18 cellular contexts compared by ENCODE assay signal in genomic region chr17:72173475-72174116, GRCh38. TPM values are rescaled to one million over a fixed set of nuclear protein-coding genes. Genes with fewer than 3 reads are reported as not detected.
DNase-seq lines count a peak whose midpoint lies in the region; ATAC-seq, FAIRE-seq and TF ChIP-seq lines count a peak whose summit lies in the region.
"Had no signal": no experiment of that assay in that cellular context is flagged by ENCODE, and none has a peak within 500 bp of the region (broad histone marks: within the 10 kb centered on the region; RNA-seq: fewer than 3 reads in every experiment).

No MANE protein-coding gene starts in this region.

- no peak overlapping the region for H2AFZ ChIP-seq in HepG2 (ENCODE audit: low read length)
- H2AFZ ChIP-seq: parathyroid adenoma had no signal

- POLR2A ChIA-PET in HepG2 (lab: Yijun Ruan, JAX), result no interaction called here
- POLR2A ChIA-PET in GM10248 (lab: Yijun Ruan, JAX), result no interaction called here

- H3K27me3 ChIP-seq in HepG2 (ENCODE audit: control insufficient read depth in 1 of 2, insufficient read depth in 2 of 2, low read length in 2 of 2) (peaks cover 0 to 23% of the 10 kb centered on the region in 2 experiments; a peak in 3 of 5 replicates), right lobe of liver (no peaks in the 10 kb centered on the region)
- H3K27me3 ChIP-seq: thyroid gland had no signal

- FAIRE-seq in HepG2 (lab: Jason Lieb, UNC), result peak; percentile 50
- FAIRE-seq: D721Med had no signal

- no peaks in the 10 kb centered on the region for H4K20me1 ChIP-seq in HepG2 (ENCODE audit: insufficient read depth, low read length)

- H3K4me3 Mint-ChIP-seq in chondrocyte (ENCODE audit: unreplicated experiment), result no peak overlapping the region
- H3K4me3 Mint-ChIP-seq: activated T-cell treated with anti-CD3 and anti-CD28 coated beads, Interleukin-2, amount 50 U/mL, for 24 hours; effector memory CD8-positive, alpha-beta T cell had no signal

- TF ChIP-seq EP300 in HepG2 (IDR thresholded peaks at IDR 0.05; ENCODE audit: low read depth in 2 of 2, low read length in 2 of 2) (no peak), HepG2 (CRISPR knock-in tag; IDR thresholded peaks at IDR 0.05; ENCODE audit: borderline replicate concordance) (no peak)

- 9% methylated on average over 9 of the region's 9 CpGs for WGBS in HepG2 (ENCODE audit: low lambda C conversion rate)
- WGBS in right lobe of liver (ENCODE audit: insufficient coverage, low coverage, low lambda C conversion rate, missing lambda C conversion rate), result 18% methylated on average over 9 of the region's 9 CpGs

- H3K79me2 ChIP-seq in HepG2 (ENCODE audit: insufficient read depth, low read length), result no peaks in the 10 kb centered on the region
- H3K79me2 ChIP-seq: parathyroid adenoma had no signal

- TF ChIP-seq CTCF in HepG2 (CRISPR knock-in tag; IDR thresholded peaks at IDR 0.05) (peak; percentile 58), right lobe of liver (IDR thresholded peaks at IDR 0.05) (no peak), chondrocyte (IDR thresholded peaks at IDR 0.05) (peak; percentile 18), GM10248 (IDR thresholded peaks at IDR 0.05; ENCODE audit: control extremely low read depth, extremely low read depth, low read depth, missing control alignments) (no peak)

- in situ Hi-C loops in HepG2 (cut with HindIII; ENCODE audit: extremely low pct_ligation_motif_present, low pct_unique_long_range_greater_than_20kb), result no loop called here

- peaks cover 26% of the 10 kb centered on the region for H3K4me1 ChIP-seq in HepG2 (ENCODE audit: insufficient read depth, low read length)
- H3K4me1 ChIP-seq in right lobe of liver, result no peaks in the 10 kb centered on the region
- H3K4me1 ChIP-seq: gastrocnemius medialis had no signal

- H3K9ac ChIP-seq in HepG2 (ENCODE audit: insufficient read depth, low read depth, low read length), result no peak overlapping the region
- H3K9ac ChIP-seq: parathyroid adenoma had no signal

- H3K4me3 ChIP-seq in HepG2 (replicated peaks in 1 of 3; ENCODE audit: insufficient read depth in 1 of 3, low read depth in 2 of 3, low read length in 3 of 3) (peak overlapping the region in 1 of 3 experiments; percentile 23; a peak in 1 of 6 replicates), right lobe of liver (no peak overlapping the region)
- H3K4me3 ChIP-seq: gastrocnemius medialis, thyroid gland had no signal

- H3K36me3 Mint-ChIP-seq in chondrocyte (ENCODE audit: low read depth), result peaks cover 2% of the 10 kb centered on the region

- peaks cover 23% of the 10 kb centered on the region for H3K4me1 Mint-ChIP-seq in chondrocyte (ENCODE audit: low read depth)

- H3K27ac Mint-ChIP-seq in chondrocyte (ENCODE audit: unreplicated experiment), result no peak overlapping the region
- H3K27ac Mint-ChIP-seq: activated T-cell treated with anti-CD3 and anti-CD28 coated beads, Interleukin-2, amount 50 U/mL, for 24 hours; effector memory CD8-positive, alpha-beta T cell had no signal

- H3K9me3 ChIP-seq in HepG2 (ENCODE audit: low read length), result no peaks in the 10 kb centered on the region
- no peaks in the 10 kb centered on the region for H3K9me3 ChIP-seq in right lobe of liver
- H3K9me3 ChIP-seq: gastrocnemius medialis, thyroid gland had no signal

- peak; percentile 70 for DNase-seq in HepG2 (ENCODE audit: low spot score)
- no peak for DNase-seq in right lobe of liver
- DNase-seq in NCI-H510A treated with DMSO at 0.1 percent for 48 hours (lab: John Stamatoyannopoulos, UW), result peak; percentile 87
- DNase-seq in chondrocyte (ENCODE audit: low spot score), result no peak
- DNase-seq in NOMO-1 treated with DMSO at 0.1 percent for 48 hours (lab: John Stamatoyannopoulos, UW; ENCODE audit: unreplicated experiment), result no peak
- no peak for DNase-seq in GM10248 (ENCODE audit: extremely low spot score)
- DNase-seq: activated CD4-positive, alpha-beta T cell treated with anti-CD3 and anti-CD28 coated beads for 48 hours; activated T-cell treated with anti-CD3 and anti-CD28 coated beads, Interleukin-2, amount 50 U/mL, for 24 hours; effector memory CD8-positive, alpha-beta T cell; gastrocnemius medialis; NCI-H1048; thyroid gland had no signal

- TF ChIP-seq POLR2A in HepG2 (IDR thresholded peaks at IDR 0.05; ENCODE audit: insufficient read depth in 1 of 2, low read depth in 2 of 2, low read length in 2 of 2), result no peak
- no peak for TF ChIP-seq POLR2A in right lobe of liver (IDR thresholded peaks at IDR 0.05)

- ATAC-seq in HepG2 (peak; percentile 99), right lobe of liver (no peak), HG03139 (IDR thresholded peaks at IDR 0.05; ENCODE audit: unreplicated experiment) (no peak), HG03571 (IDR thresholded peaks at IDR 0.05; ENCODE audit: unreplicated experiment) (no peak)
- ATAC-seq: effector memory CD8-positive, alpha-beta T cell; gastrocnemius medialis; Panc1 had no signal

- H3K4me2 ChIP-seq in HepG2 (ENCODE audit: low read depth, low read length), result peak overlapping the region; percentile 33

- no peaks in the 10 kb centered on the region for H3K36me3 ChIP-seq in HepG2 (replicated peaks in 1 of 2; ENCODE audit: control insufficient read depth in 1 of 2, insufficient read depth in 2 of 2, low read length in 2 of 2)
- no peaks in the 10 kb centered on the region for H3K36me3 ChIP-seq in right lobe of liver
- H3K36me3 ChIP-seq: gastrocnemius medialis, thyroid gland had no signal

- no TSS peak for BruUV-seq in HepG2 (replicated peaks; lab: Mats Ljungman, UMichigan)

- no peaks in the 10 kb centered on the region for H3K27me3 Mint-ChIP-seq in chondrocyte (ENCODE audit: low read depth)
- H3K27me3 Mint-ChIP-seq: activated T-cell treated with anti-CD3 and anti-CD28 coated beads, Interleukin-2, amount 50 U/mL, for 24 hours had no signal

- H3K27ac ChIP-seq in HepG2 (ENCODE audit: extremely low read length, insufficient read depth, low read length) (no peak overlapping the region), right lobe of liver (no peak overlapping the region)
- H3K27ac ChIP-seq: gastrocnemius medialis, parathyroid adenoma, thyroid gland had no signal

- CTCF ChIA-PET in HepG2 (lab: Yijun Ruan, JAX; ENCODE audit: low intra/inter-chr PET ratio, low total read pairs) (no interaction called here), GM10248 (lab: Yijun Ruan, JAX) (interaction anchor here (0.9 to 1.3 kb wide), 2 partner anchors 10 to 30 kb away, joined by 3 read pairs; no protein-coding TSS in a partner anchor)

- no peaks in the 10 kb centered on the region for H3K9me3 Mint-ChIP-seq in chondrocyte (ENCODE audit: low read depth)
- H3K9me3 Mint-ChIP-seq: activated T-cell treated with anti-CD3 and anti-CD28 coated beads, Interleukin-2, amount 50 U/mL, for 24 hours had no signal

- peak; percentile 11; the same call in 1 of the 2 replicates for TF ChIP-seq RAD21 in HepG2 (CRISPR knock-in tag; IDR thresholded peaks at IDR 0.05)

- intact Hi-C loops in HepG2 (cut with micrococcal nuclease; ENCODE audit: unreplicated experiment), result loop anchor here (2.0 kb wide), 1 partner anchor 53 kb away; the partner anchor contains the start of gene SOX9
- intact Hi-C loops in right lobe of liver (cut with DNase I), result no loop called here

TF ChIP-seq in HepG2, 621 proteins besides CTCF, POLR2A, EP300 and RAD21 (continues in another document):
- no peak for TF ChIP-seq SMARCC2 (IDR thresholded peaks at IDR 0.05)
- TF ChIP-seq SMAD3 (CRISPR knock-in tag; IDR thresholded peaks at IDR 0.05), result no peak
- no peak for TF ChIP-seq ZZZ3 (CRISPR knock-in tag; IDR thresholded peaks at IDR 0.05; ENCODE audit: borderline replicate concordance)
- no peak for TF ChIP-seq FOXO4 (CRISPR knock-in tag; conservative IDR thresholded peaks at IDR 0.05)

RNA-seq across cellular contexts. Expression of gene SOX9, which starts 52.8 kb away (rescaled TPM):
- total RNA-seq in HepG2 (2016; rRNA removed; fragmentation: Illumina TruSeq; extraction: Trizol) (27.6 and 40.1 TPM in 2 replicates), right lobe of liver (1 to 10 TPM; 1.2 to 5.9 (median 1.9) TPM), chondrocyte (9.5 to 23.8 TPM (median 10.5 TPM) in 3 replicates)
- 6.2 and 7.6 TPM in 2 replicates for total RNA-seq in HepG2 (2016; cell fraction: cytosol; rRNA removed; fragmentation: Illumina TruSeq; extraction: Trizol; ENCODE audit: low read depth)
- 27.6 and 38.4 TPM in 2 replicates for total RNA-seq in HepG2 (2016; cell fraction: insoluble cytoplasmic fraction; rRNA removed; fragmentation: Illumina TruSeq; extraction: Trizol)
- total RNA-seq in HepG2 (2016; cell fraction: membrane; rRNA removed; fragmentation: Illumina TruSeq; extraction: Trizol), result 33.8 and 35.1 TPM in 2 replicates
- 41.9 and 42.0 TPM in 2 replicates for total RNA-seq in HepG2 (2016; cell fraction: nucleus; rRNA removed; fragmentation: Illumina TruSeq; extraction: Trizol)
- 16.1 and 18.5 TPM in 2 replicates for polyA plus RNA-seq in HepG2 (2011; rRNA removed)
- 16.5 and 16.7 TPM in 2 replicates for polyA plus RNA-seq in HepG2 (2011; cell fraction: cytosol; rRNA removed)
- polyA plus RNA-seq in HepG2 (2011; cell fraction: nucleus; rRNA removed), result 27.0 and 29.5 TPM in 2 replicates
- polyA plus RNA-seq in HepG2 (2012), result 52.8 and 54.6 TPM in 2 replicates
- polyA plus RNA-seq in HepG2 (2016; cell fraction: cytosol; fragmentation: Illumina TruSeq; extraction: Trizol; ENCODE audit: low read depth), result 4.1 and 5.3 TPM in 2 replicates
- 85.8 and 117 TPM in 2 replicates for polyA plus RNA-seq in HepG2 (2016; cell fraction: insoluble cytoplasmic fraction; fragmentation: Illumina TruSeq; extraction: Trizol; ENCODE audit: low read depth)
- 19.3 and 23.2 TPM in 2 replicates for polyA plus RNA-seq in HepG2 (2016; cell fraction: membrane; fragmentation: Illumina TruSeq; extraction: Trizol; ENCODE audit: low read depth)
- 116 and 117 TPM in 2 replicates for polyA plus RNA-seq in HepG2 (2016; cell fraction: nucleus; fragmentation: Illumina TruSeq; extraction: Trizol; ENCODE audit: insufficient read depth, low read depth)
- 44.5 TPM in 1 of 2 replicates, not detected in the other for polyA minus RNA-seq in HepG2 (2011; rRNA and poly(A)+ RNA removed; ENCODE audit: low replicate concordance)
- polyA minus RNA-seq in HepG2 (2011; cell fraction: cytosol; rRNA and poly(A)+ RNA removed), result 90.2 and 106 TPM in 2 replicates
- polyA minus RNA-seq in HepG2 (2011; cell fraction: nucleus; rRNA and poly(A)+ RNA removed), result 25.2 and 26.5 TPM in 2 replicates
- total RNA-seq: T-helper 2 cell treated with Interferon-gamma antibody and Interleukin-4, amounts not matched to agents 100 ng/mL and 5 ng/mL, for 36 hours had no signal

Comparison
In these comparisons a context has a peak if more than half of its experiments do, and no peak if none do; other contexts are left out.
1. DNase-seq: peak in HepG2 (single experiment) and NCI-H510A treated with DMSO at 0.1 percent for 48 hours (single experiment); none in right lobe of liver (0 of 3), chondrocyte (single experiment), NOMO-1 treated with DMSO at 0.1 percent for 48 hours (single experiment) and GM10248 (single experiment).
2. CTCF ChIP-seq: peak in HepG2 (single experiment) and chondrocyte (single experiment); none in right lobe of liver (0 of 4) and GM10248 (single experiment).